ENCODE assay signal across 15 cellular contexts in the genomic region with DNA sequence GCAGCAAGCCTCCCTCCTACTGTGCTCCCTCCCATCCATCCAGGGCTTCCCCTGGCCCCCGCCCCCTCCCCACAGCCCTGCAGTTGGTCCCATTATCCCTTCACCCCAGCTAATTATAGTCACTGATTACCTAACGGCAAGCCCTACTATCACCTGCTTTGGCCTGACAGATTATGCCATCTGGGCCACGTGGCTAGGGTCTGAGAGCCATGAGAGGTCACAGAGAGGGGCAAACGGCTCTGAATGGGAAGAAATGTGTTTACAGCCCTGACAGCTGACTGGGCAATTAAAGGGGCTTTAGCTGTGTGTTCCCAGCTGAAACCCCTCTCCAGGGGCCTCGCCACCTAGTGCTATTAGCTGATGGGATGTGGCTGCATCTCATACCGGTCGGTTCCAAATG.
A peak's percentile ranks its signal among the peaks of the same experiment; 100 is the strongest.
DNase-seq lines count a peak whose midpoint lies in the region; ATAC-seq, FAIRE-seq and TF ChIP-seq lines count a peak whose summit lies in the region.
"Had no signal": no experiment of that assay in that cellular context is flagged by ENCODE, and none has a peak within 500 bp of the region (broad histone marks: within the 10 kb centered on the region; RNA-seq: fewer than 3 reads in every experiment).

No MANE protein-coding gene starts in this region.

- H3K4me1 ChIP-seq in K562 (replicated peaks in 1 of 2; ENCODE audit: control insufficient read depth in 2 of 2, insufficient read depth in 2 of 2, low read length in 2 of 2) (peaks cover 3 to 17% of the 10 kb centered on the region in 2 experiments; a peak in 4 of 5 replicates), psoas muscle (peaks cover 13% of the 10 kb centered on the region), prostate gland (replicated peaks) (no peaks in the 10 kb centered on the region)

- intact Hi-C loops in K562 (cut with micrococcal nuclease): no loop called here
- intact Hi-C loops in psoas muscle (cut with DNase I): loop anchor here in 1 of 2 donors (10.0 kb wide), 1 partner anchor 127 kb away; no protein-coding TSS in a partner anchor
- intact Hi-C loops in prostate gland (cut with DNase I): loop anchor here (10.0 kb wide), 1 partner anchor 137 kb away; a partner anchor contains a TSS

- WGBS in K562 (ENCODE audit: insufficient coverage, low coverage, missing lambda C conversion rate): 14% methylated on average over 5 of the region's 7 CpGs
- WGBS in psoas muscle, 3 donors: 33 to 42% (median 33%) methylated on average over 7 of the region's 7 CpGs
- 71% methylated on average over 7 of the region's 7 CpGs for WGBS in prostate gland

- no peak overlapping the region for H3K4me3 ChIP-seq in K562
- H3K4me3 ChIP-seq in psoas muscle: no peak overlapping the region
- H3K4me3 ChIP-seq in prostate gland: no peak overlapping the region
- H3K4me3 ChIP-seq: smooth muscle cell had no signal

- TF ChIP-seq RAD21 in K562 (CRISPR knock-in tag; conservative IDR thresholded peaks at IDR 0.05 in 1 of 2, IDR thresholded peaks at IDR 0.05 in 1 of 2): no peak

- no peak for TF ChIP-seq EP300 in K562 (IDR thresholded peaks at IDR 0.05; ENCODE audit: low read length)

- no TSS peak for BruUV-seq in K562 (replicated peaks; lab: Mats Ljungman, UMichigan)

- no peaks in the 10 kb centered on the region for H3K79me2 ChIP-seq in K562 (ENCODE audit: control insufficient read depth, insufficient read depth, low read length)

- in situ Hi-C loops in K562 (cut with MboI): no loop called here

- TF ChIP-seq POLR2A in K562 (conservative IDR thresholded peaks at IDR 0.05) (no peak), prostate gland (IDR thresholded peaks at IDR 0.05) (no peak)

- CTCF ChIA-PET in K562 (lab: Yijun Ruan, JAX; ENCODE audit: low intra/inter-chr PET ratio): no interaction called here

- H3K9me3 ChIP-seq in K562 (replicated peaks; ENCODE audit: control insufficient read depth, insufficient read depth, low read depth, low read length): no peaks in the 10 kb centered on the region
- no peaks in the 10 kb centered on the region for H3K9me3 ChIP-seq in psoas muscle
- H3K9me3 ChIP-seq in prostate gland: no peaks in the 10 kb centered on the region

- H3K27me3 ChIP-seq in K562 (ENCODE audit: control insufficient read depth in 2 of 2, insufficient read depth in 2 of 2, low read length in 2 of 2) (no peaks in the 10 kb centered on the region), psoas muscle (ENCODE audit: insufficient read depth in 3 of 3, low read length in 2 of 3) (no peaks in the 10 kb centered on the region), prostate gland (replicated peaks; ENCODE audit: insufficient read depth) (no peaks in the 10 kb centered on the region)

- TF ChIP-seq CTCF in K562 (IDR thresholded peaks at IDR 0.05 in 2 of 3, conservative IDR thresholded peaks at IDR 0.05 in 1 of 3; ENCODE audit: insufficient read depth in 2 of 3, low read depth in 1 of 3, low read length in 3 of 3) (no peak), psoas muscle (IDR thresholded peaks at IDR 0.05) (no peak), prostate gland (IDR thresholded peaks at IDR 0.05) (no peak)

- FAIRE-seq in K562 (lab: Jason Lieb, UNC): no peak

- ATAC-seq in GM21825 (IDR thresholded peaks at IDR 0.05; ENCODE audit: unreplicated experiment): peak; percentile 13
- ATAC-seq in K562: no peak
- ATAC-seq in psoas muscle: peak in 3 of 4 donors; percentile 26 to 57 (median 52)
- ATAC-seq: activated T-helper 17 cell treated with anti-CD3 and anti-CD28 coated beads, Interleukin-2, amount 50 U/mL, for 72 hours; T-cell had no signal

- no peak overlapping the region for H3K4me2 ChIP-seq in K562 (ENCODE audit: insufficient read depth, low read length)
- H3K4me2 ChIP-seq: smooth muscle cell had no signal

- H3K36me3 ChIP-seq in K562 (ENCODE audit: control insufficient read depth, insufficient read depth, low read length) (no peaks in the 10 kb centered on the region), psoas muscle (ENCODE audit: insufficient read depth in 1 of 2, low read depth in 1 of 2) (no peaks in the 10 kb centered on the region), prostate gland (no peaks in the 10 kb centered on the region)

- H4K20me1 ChIP-seq in K562 (replicated peaks; ENCODE audit: control insufficient read depth, insufficient read depth, low read length): no peaks in the 10 kb centered on the region

- POLR2A ChIA-PET in K562 (lab: Yijun Ruan, JAX): interaction anchor here (0.7 to 1.0 kb wide), 2 partner anchors 12 to 136 kb away, joined by 4 to 5 read pairs; no protein-coding TSS in a partner anchor

- peak; percentile 93 for DNase-seq in NCI-H146 treated with DMSO at 0.1 percent for 48 hours (lab: John Stamatoyannopoulos, UW; ENCODE audit: unreplicated experiment)
- DNase-seq in K562 (ENCODE audit: extremely low read depth in 1 of 4, low spot score in 3 of 4): peak in 2 of 4 experiments; percentile 12 to 31
- no peak for DNase-seq in psoas muscle
- DNase-seq in NOMO-1 treated with DMSO at 0.1 percent for 48 hours (lab: John Stamatoyannopoulos, UW; ENCODE audit: unreplicated experiment): no peak
- no peak for DNase-seq in activated naive CD4-positive, alpha-beta T cell (lab: John Stamatoyannopoulos, UW)
- DNase-seq in prostate gland (ENCODE audit: low spot score): no peak
- DNase-seq: activated B cell treated with CpG ODN at 0.5 μM for 24 hours, DMS 273 treated with DMSO at 0.1 percent for 48 hours, hippocampal formation, KG1, NCI-H446 treated with DMSO at 0.1 percent for 48 hours, T-cell had no signal

- H3K9me1 ChIP-seq in K562 (ENCODE audit: control insufficient read depth, insufficient read depth, low read length): no peaks in the 10 kb centered on the region

- no peak overlapping the region for H3K9ac ChIP-seq in K562 (ENCODE audit: insufficient read depth in 1 of 2, low read depth in 2 of 2, low read length in 2 of 2)

- peak overlapping the region; percentile 40 for H2AFZ ChIP-seq in K562 (ENCODE audit: low read depth, low read length)

- H3K27ac ChIP-seq in K562 (ENCODE audit: extremely low read depth, low read depth, low read length) (no peak overlapping the region), psoas muscle (no peak overlapping the region), prostate gland (no peak overlapping the region)

TF ChIP-seq in K562, 482 proteins besides CTCF, POLR2A, EP300 and RAD21 (continues in another document):
- TF ChIP-seq U2AF2 (optimal IDR thresholded peaks at IDR 0.05; ENCODE audit: low read depth, low read length): no peak
- TF ChIP-seq, protein P1, sequence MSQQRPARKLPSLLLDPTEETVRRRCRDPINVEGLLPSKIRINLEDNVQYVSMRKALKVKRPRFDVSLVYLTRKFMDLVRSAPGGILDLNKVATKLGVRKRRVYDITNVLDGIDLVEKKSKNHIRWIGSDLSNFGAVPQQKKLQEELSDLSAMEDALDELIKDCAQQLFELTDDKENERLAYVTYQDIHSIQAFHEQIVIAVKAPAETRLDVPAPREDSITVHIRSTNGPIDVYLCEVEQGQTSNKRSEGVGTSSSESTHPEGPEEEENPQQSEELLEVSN (IDR thresholded peaks at IDR 0.05; ENCODE audit: borderline replicate concordance in 1 of 2, extremely low read depth in 1 of 2, insufficient read depth in 1 of 2, insufficient read length in 1 of 2, low read depth in 1 of 2, low read length in 1 of 2, poor library complexity in 1 of 2, severe bottlenecking in 1 of 2): peak in 1 of 2 experiments; percentile 27
- peak; percentile 40; the same call in 1 of the 2 replicates for TF ChIP-seq CBFA2T3 (IDR thresholded peaks at IDR 0.05)
- TF ChIP-seq HNRNPLL (IDR thresholded peaks at IDR 0.05; ENCODE audit: low read depth, low read length, poor library complexity, severe bottlenecking): no peak
- TF ChIP-seq, protein P2, sequence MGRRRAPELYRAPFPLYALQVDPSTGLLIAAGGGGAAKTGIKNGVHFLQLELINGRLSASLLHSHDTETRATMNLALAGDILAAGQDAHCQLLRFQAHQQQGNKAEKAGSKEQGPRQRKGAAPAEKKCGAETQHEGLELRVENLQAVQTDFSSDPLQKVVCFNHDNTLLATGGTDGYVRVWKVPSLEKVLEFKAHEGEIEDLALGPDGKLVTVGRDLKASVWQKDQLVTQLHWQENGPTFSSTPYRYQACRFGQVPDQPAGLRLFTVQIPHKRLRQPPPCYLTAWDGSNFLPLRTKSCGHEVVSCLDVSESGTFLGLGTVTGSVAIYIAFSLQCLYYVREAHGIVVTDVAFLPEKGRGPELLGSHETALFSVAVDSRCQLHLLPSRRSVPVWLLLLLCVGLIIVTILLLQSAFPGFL (CRISPR knock-in tag; IDR thresholded peaks at IDR 0.05): no peak
- TF ChIP-seq TARDBP (IDR thresholded peaks at IDR 0.05): no peak
- TF ChIP-seq CBFB (CRISPR knock-in tag; IDR thresholded peaks at IDR 0.05): no peak
- TF ChIP-seq ETV5 (CRISPR knock-in tag; IDR thresholded peaks at IDR 0.05; ENCODE audit: low read depth): no peak
- TF ChIP-seq IFI16 (CRISPR knock-in tag; IDR thresholded peaks at IDR 0.05): no peak
- TF ChIP-seq, protein P3, sequence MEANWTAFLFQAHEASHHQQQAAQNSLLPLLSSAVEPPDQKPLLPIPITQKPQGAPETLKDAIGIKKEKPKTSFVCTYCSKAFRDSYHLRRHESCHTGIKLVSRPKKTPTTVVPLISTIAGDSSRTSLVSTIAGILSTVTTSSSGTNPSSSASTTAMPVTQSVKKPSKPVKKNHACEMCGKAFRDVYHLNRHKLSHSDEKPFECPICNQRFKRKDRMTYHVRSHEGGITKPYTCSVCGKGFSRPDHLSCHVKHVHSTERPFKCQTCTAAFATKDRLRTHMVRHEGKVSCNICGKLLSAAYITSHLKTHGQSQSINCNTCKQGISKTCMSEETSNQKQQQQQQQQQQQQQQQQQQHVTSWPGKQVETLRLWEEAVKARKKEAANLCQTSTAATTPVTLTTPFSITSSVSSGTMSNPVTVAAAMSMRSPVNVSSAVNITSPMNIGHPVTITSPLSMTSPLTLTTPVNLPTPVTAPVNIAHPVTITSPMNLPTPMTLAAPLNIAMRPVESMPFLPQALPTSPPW (CRISPR knock-in tag; IDR thresholded peaks at IDR 0.05): 0 out of 2 replicates have a peak, but pooled peaks have one; percentile 9
- no peak for TF ChIP-seq CCNT2 (IDR thresholded peaks at IDR 0.05; ENCODE audit: borderline replicate concordance, extremely low read depth, insufficient read length, low read depth, low read length)
- no peak for TF ChIP-seq ZNF830 (CRISPR knock-in tag; IDR thresholded peaks at IDR 0.05)
